21 cellular contexts compared by ENCODE assay signal in genomic region chr5:90153031-90153430, GRCh38.
DNase-seq lines count a peak whose midpoint lies in the region; ATAC-seq and TF ChIP-seq lines count a peak whose summit lies in the region.
"Had no signal": no experiment of that assay in that cellular context is flagged by ENCODE, and none has a peak within 500 bp of the region (broad histone marks: within the 10 kb centered on the region; RNA-seq: fewer than 3 reads in every experiment).

No MANE protein-coding gene starts in this region.

- intact Hi-C loops in ascending aorta (cut with DNase I) = no loop called here

- H3K4me1 ChIP-seq in ascending aorta = no peaks in the 10 kb centered on the region

- H3K4me3 Mint-ChIP-seq in chondrocyte (ENCODE audit: unreplicated experiment) (no peak overlapping the region), progenitor cell of endocrine pancreas (ENCODE audit: low read depth) (no peak overlapping the region)
- H3K4me3 Mint-ChIP-seq: CD14-positive monocyte; CD4-positive, alpha-beta memory T cell; HFFc6; IgD-negative memory B cell had no signal

- H3K27me3 Mint-ChIP-seq in chondrocyte (ENCODE audit: low read depth) (no peaks in the 10 kb centered on the region), progenitor cell of endocrine pancreas (no peaks in the 10 kb centered on the region)

- H3K36me3 Mint-ChIP-seq in chondrocyte (ENCODE audit: low read depth) = peaks cover 8% of the 10 kb centered on the region
- peaks cover 5% of the 10 kb centered on the region for H3K36me3 Mint-ChIP-seq in progenitor cell of endocrine pancreas (ENCODE audit: insufficient read depth)
- H3K36me3 Mint-ChIP-seq: CD14-positive monocyte; CD4-positive, alpha-beta memory T cell; IgD-negative memory B cell had no signal

- DNase-seq in ascending aorta (ENCODE audit: low spot score in 2 of 2) (no peak), chondrocyte (ENCODE audit: low spot score) (no peak), fibroblast of mammary gland (ENCODE audit: low read depth) (peak; percentile 8), iris pigment epithelial cell (ENCODE audit: low read depth) (peak; percentile 17), progenitor cell of endocrine pancreas (ENCODE audit: low spot score, unreplicated experiment) (no peak), substantia nigra (lab: John Stamatoyannopoulos, UW) (no peak), D341Med (ENCODE audit: low spot score) (no peak)
- DNase-seq: 8988T; CD4-positive, alpha-beta memory T cell; DND-41; EL; GOT3; H7; HFFc6 had no signal

- no peaks in the 10 kb centered on the region for H3K27me3 ChIP-seq in ascending aorta
- H3K27me3 ChIP-seq: BLaER1 had no signal

- H3K4me1 Mint-ChIP-seq in chondrocyte (ENCODE audit: low read depth) (peaks cover 11% of the 10 kb centered on the region), progenitor cell of endocrine pancreas (ENCODE audit: low read depth) (no peaks in the 10 kb centered on the region)
- H3K4me1 Mint-ChIP-seq: CD14-positive monocyte; CD4-positive, alpha-beta memory T cell; IgD-negative memory B cell had no signal

- no peaks in the 10 kb centered on the region for H3K36me3 ChIP-seq in ascending aorta
- H3K36me3 ChIP-seq: BLaER1 had no signal

- H3K27ac Mint-ChIP-seq in chondrocyte (ENCODE audit: unreplicated experiment) (peak overlapping the region; percentile 12), progenitor cell of endocrine pancreas (no peak overlapping the region)
- H3K27ac Mint-ChIP-seq: CD14-positive monocyte, HFFc6, IgD-negative memory B cell had no signal

- H3K4me3 ChIP-seq in ascending aorta (no peak overlapping the region), fibroblast of mammary gland (ENCODE audit: control insufficient read depth, low read depth, low read length) (no peak overlapping the region)
- H3K4me3 ChIP-seq: BLaER1, GM12878 had no signal

- TF ChIP-seq CTCF in ascending aorta (IDR thresholded peaks at IDR 0.05) (no peak), chondrocyte (IDR thresholded peaks at IDR 0.05) (no peak), fibroblast of mammary gland (conservative IDR thresholded peaks at IDR 0.05; ENCODE audit: control insufficient read depth, insufficient read depth, low read depth, low read length) (no peak), progenitor cell of endocrine pancreas (IDR thresholded peaks at IDR 0.05; ENCODE audit: unreplicated experiment) (no peak)

- H3K27ac ChIP-seq in ascending aorta (peak overlapping the region; percentile 22 to 38), substantia nigra (ENCODE audit: low read depth, low read length, poor library complexity, severe bottlenecking) (no peak overlapping the region)
- H3K27ac ChIP-seq: BLaER1 had no signal

- peaks cover 0 to 4% of the 10 kb centered on the region in 2 donors for H3K9me3 ChIP-seq in ascending aorta
- H3K9me3 ChIP-seq: BLaER1 had no signal

- ATAC-seq in HG02981 (IDR thresholded peaks at IDR 0.05; ENCODE audit: unreplicated experiment) = no peak
- ATAC-seq: GM12878, HCT116, HepG2 had no signal

- H3K9me3 Mint-ChIP-seq in chondrocyte (ENCODE audit: low read depth) = peaks cover 28% of the 10 kb centered on the region
- peaks cover 14% of the 10 kb centered on the region for H3K9me3 Mint-ChIP-seq in progenitor cell of endocrine pancreas (ENCODE audit: low read depth)

Comparison
In these comparisons a context has a peak if more than half of its experiments do, and no peak if none do; other contexts are left out.
1. DNase-seq: peak in fibroblast of mammary gland (single experiment) and iris pigment epithelial cell (single experiment); none in ascending aorta (0 of 2), chondrocyte (single experiment), progenitor cell of endocrine pancreas (single experiment), substantia nigra (0 of 49) and D341Med (single experiment).